In genomic region chr6:133952815-133953633, GRCh38 we compare ENCODE assay signal across 8 cellular contexts. TPM values are rescaled to one million over a fixed set of nuclear protein-coding genes. Genes with fewer than 3 reads are reported as not detected.
DNase-seq lines count a peak whose midpoint lies in the region; ATAC-seq and TF ChIP-seq lines count a peak whose summit lies in the region.

TSS of gene TBPL1 (plus strand) at chr6:133953224. CDS start at chr6:133980126, 26,902 bp downstream.

- H3K4me3 ChIP-seq in HFF-Myc (replicated peaks; ENCODE audit: low read depth, low read length): peak within 1 kb of the TSS; percentile 70
- peak within 1 kb of the TSS; percentile 84 to 98 for H3K4me3 ChIP-seq in gastroesophageal sphincter
- H3K4me3 ChIP-seq in neutrophil (ENCODE audit: low read depth in 1 of 2, low read length in 1 of 2): peak within 1 kb of the TSS; percentile 84 to 89

- peak; percentile 56 to 72 for TF ChIP-seq POLR2A in gastroesophageal sphincter (IDR thresholded peaks at IDR 0.05)

- peaks cover 12 to 35% (median 17%) of the 10 kb centered on the region in 3 donors for H3K4me1 ChIP-seq in gastroesophageal sphincter
- peaks cover 22 to 24% of the 10 kb centered on the region in 2 experiments for H3K4me1 ChIP-seq in neutrophil (ENCODE audit: control insufficient read depth in 1 of 2, insufficient read depth in 1 of 2, low read depth in 1 of 2, low read length in 1 of 2)

- TF ChIP-seq EP300 in gastroesophageal sphincter (IDR thresholded peaks at IDR 0.05): no peak

- peaks cover 36% of the 10 kb centered on the region for H3K4me1 Mint-ChIP-seq in activated naive CD4-positive, alpha-beta T cell treated with anti-CD3 and anti-CD28 coated beads for 36 hours (ENCODE audit: low read depth)

- TF ChIP-seq CTCF in HFF-Myc (IDR thresholded peaks at IDR 0.05; ENCODE audit: low read depth, low read length, missing control alignments) (no peak), gastroesophageal sphincter (IDR thresholded peaks at IDR 0.05) (peak in 1 of 4 experiments; percentile 9), neutrophil (IDR thresholded peaks at IDR 0.05) (peak; percentile 28)

- CTCF ChIA-PET in activated naive CD4-positive, alpha-beta T cell treated with anti-CD3 and anti-CD28 coated beads for 36 hours (lab: Charles Lee): interaction anchor here (0.7 to 1.0 kb wide), 2 partner anchors 10 to 37 kb away, joined by 3 to 5 read pairs; no protein-coding TSS in a partner anchor

- peak within 1 kb of the TSS; percentile 87 for H3K4me3 Mint-ChIP-seq in activated naive CD4-positive, alpha-beta T cell treated with anti-CD3 and anti-CD28 coated beads for 36 hours

- intact Hi-C loops in activated naive CD4-positive, alpha-beta T cell treated with anti-CD3 and anti-CD28 coated beads for 36 hours (cut with micrococcal nuclease): loop anchor here (1.0 to 10.0 kb wide), 11 partner anchors 11 to 1441 kb away; partner anchors contain the start of genes MYB, RPS12, SLC2A12 and STX7

- H3K27ac ChIP-seq in gastroesophageal sphincter: peak within 1 kb of the TSS; percentile 86 to 99 (median 99)
- peak within 1 kb of the TSS; percentile 71 for H3K27ac ChIP-seq in neutrophil
- H3K27ac ChIP-seq in substantia nigra (ENCODE audit: low read depth, low read length, poor library complexity, severe bottlenecking): peak within 1 kb of the TSS; percentile 92

- 0 to 1% methylated on average over 11 to 28 of the region's 64 CpGs for WGBS in gastroesophageal sphincter (ENCODE audit: low coverage in 1 of 2), 2 donors

- peak; percentile 82 for DNase-seq in GM04504 (ENCODE audit: low read depth)
- peak; percentile 83 for DNase-seq in HFF-Myc (ENCODE audit: extremely low read depth, low read depth)
- peak; percentile 92 for DNase-seq in MV-4-11 (lab: John Stamatoyannopoulos, UW)
- peak; percentile 96 for DNase-seq in SK-N-DZ (ENCODE audit: low spot score)
- DNase-seq in activated naive CD4-positive, alpha-beta T cell treated with anti-CD3 and anti-CD28 coated beads for 36 hours: peak; percentile 92
- peak; percentile 64 to 97 (median 94) for DNase-seq in substantia nigra (lab: John Stamatoyannopoulos, UW)

- H3K9me3 ChIP-seq in gastroesophageal sphincter (no peaks in the 10 kb centered on the region), neutrophil (no peaks in the 10 kb centered on the region)

- H3K27me3 Mint-ChIP-seq in activated naive CD4-positive, alpha-beta T cell treated with anti-CD3 and anti-CD28 coated beads for 36 hours (ENCODE audit: low read depth): no peaks in the 10 kb centered on the region

- ATAC-seq in gastroesophageal sphincter: peak; percentile 97

- H3K36me3 ChIP-seq in gastroesophageal sphincter (no peaks in the 10 kb centered on the region), neutrophil (no peaks in the 10 kb centered on the region)

- peak within 1 kb of the TSS; percentile 86 for H3K27ac Mint-ChIP-seq in activated naive CD4-positive, alpha-beta T cell treated with anti-CD3 and anti-CD28 coated beads for 36 hours

- H3K27me3 ChIP-seq in gastroesophageal sphincter (no peaks in the 10 kb centered on the region), neutrophil (peaks cover 44% of the 10 kb centered on the region)

- H3K9me3 Mint-ChIP-seq in activated naive CD4-positive, alpha-beta T cell treated with anti-CD3 and anti-CD28 coated beads for 36 hours: no peaks in the 10 kb centered on the region

- H3K36me3 Mint-ChIP-seq in activated naive CD4-positive, alpha-beta T cell treated with anti-CD3 and anti-CD28 coated beads for 36 hours (ENCODE audit: low read depth): no peaks in the 10 kb centered on the region

RNA-seq across cellular contexts. Expression of gene TBPL1, which starts in this region (rescaled TPM):
- 71.3 and 77.6 TPM in 2 replicates for polyA plus RNA-seq in SK-N-DZ (2014; cell fraction: cytosol; rRNA removed)
- 47.0 and 58.7 TPM in 2 replicates for polyA plus RNA-seq in SK-N-DZ (2014; cell fraction: nucleus; rRNA removed)
- 10 to 100 TPM; 27.0 to 27.6 TPM for total RNA-seq in activated naive CD4-positive, alpha-beta T cell treated with anti-CD3 and anti-CD28 coated beads for 36 hours
- total RNA-seq in gastroesophageal sphincter: 10 to 100 TPM; 10.1 to 19.1 (median 13.7) TPM

Comparison
In these comparisons a context has a peak if more than half of its experiments do, and no peak if none do; other contexts are left out.
1. Peak in every context shown above with its lines: DNase-seq, ATAC-seq, H3K4me3 ChIP-seq and H3K27ac ChIP-seq.